ENCODE assay signal across 8 cellular contexts in the genomic region with DNA sequence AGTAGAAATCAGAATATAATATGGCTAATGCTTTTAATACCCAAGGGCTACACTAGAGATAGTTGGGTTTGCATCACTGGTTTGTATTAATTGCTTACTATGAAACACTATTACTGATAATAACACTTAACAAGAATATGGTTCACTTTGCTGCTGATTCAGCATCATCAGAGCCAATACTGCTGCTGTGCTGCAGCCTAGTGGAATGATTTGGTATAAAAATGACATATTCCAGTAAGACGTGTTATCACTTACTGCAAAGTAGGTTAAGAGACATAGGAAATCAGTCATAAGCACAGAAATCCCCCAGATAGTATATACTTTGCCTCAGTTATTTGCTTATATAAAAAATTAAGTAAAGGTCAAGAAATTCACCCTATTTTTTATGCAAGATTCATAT. TPM values are rescaled to one million over a fixed set of nuclear protein-coding genes. Genes with fewer than 3 reads are reported as not detected.
DNase-seq lines count a peak whose midpoint lies in the region; ATAC-seq, FAIRE-seq and TF ChIP-seq lines count a peak whose summit lies in the region.

No MANE protein-coding gene starts in this region.

- ATAC-seq in HG02885 (IDR thresholded peaks at IDR 0.05; ENCODE audit: poor library complexity, unreplicated experiment) (peak; percentile 60), HG02678 (IDR thresholded peaks at IDR 0.05; ENCODE audit: unreplicated experiment) (no peak)

- no peaks in the 10 kb centered on the region for H3K27me3 ChIP-seq in right atrium auricular region

- FAIRE-seq in GM19239 (lab: Jason Lieb, UNC) = no peak
- no peak for FAIRE-seq in frontal cortex (lab: Jason Lieb, UNC)

- H3K27ac ChIP-seq in C4-2B (no peak overlapping the region), right atrium auricular region (no peak overlapping the region)

- TF ChIP-seq CTCF in C4-2B (conservative IDR thresholded peaks at IDR 0.05) = peak; percentile 77
- TF ChIP-seq CTCF in right atrium auricular region (IDR thresholded peaks at IDR 0.05) = peak; percentile 23 to 67

- no peak overlapping the region for H3K4me3 ChIP-seq in right atrium auricular region

- DNase-seq in RPMI8226 (peak; percentile 33), right atrium auricular region (ENCODE audit: low spot score) (no peak), GM19239 (ENCODE audit: insufficient read length, low spot score) (no peak), NCI-H1436 treated with DMSO at 0.1 percent for 48 hours (lab: John Stamatoyannopoulos, UW) (no peak), frontal cortex (ENCODE audit: low spot score in 2 of 2) (no peak)

- H3K36me3 ChIP-seq in right atrium auricular region = no peaks in the 10 kb centered on the region

- H3K4me1 ChIP-seq in right atrium auricular region = no peaks in the 10 kb centered on the region

- H3K9me3 ChIP-seq in right atrium auricular region = no peaks in the 10 kb centered on the region

RNA-seq across cellular contexts. Expression of gene CDH10, which starts 2.8 kb away (rescaled TPM):
- under 1 TPM; 0.31 to 0.74 TPM for total RNA-seq in right atrium auricular region
- 79.9 TPM for total RNA-seq in frontal cortex

Comparison
In these comparisons a context has a peak if more than half of its experiments do, and no peak if none do; other contexts are left out.
1. RNA of gene CDH10, which starts 2.8 kb away (total RNA-seq): 79.9 TPM in frontal cortex (single experiment); 0.31 to 0.74 TPM in right atrium auricular region; every median in the first group is over 10 times any median in the second.